ENCODE assay signal across 8 cellular contexts in genomic region chr16:3112058-3112880, GRCh38. TPM values are rescaled to one million over a fixed set of nuclear protein-coding genes. Genes with fewer than 3 reads are reported as not detected.
A peak's percentile ranks its signal among the peaks of the same experiment; 100 is the strongest.
DNase-seq lines count a peak whose midpoint lies in the region; ATAC-seq, FAIRE-seq and TF ChIP-seq lines count a peak whose summit lies in the region.

Gene ZNF205, plus strand, starts transcription at chr16:3112586. Its CDS starts 845 bp downstream, at chr16:3113431.

- H3K27me3 Mint-ChIP-seq in stimulated activated naive B cell treated with anti-CD40 and anti-IgM and Interleukin-4, amounts not matched to agents 10 μg/mL and 1 μg/mL and 100 μg/mL, for 72 hours: peaks cover 17 to 38% of the 10 kb centered on the region in 2 donors

- peak within 1 kb of the TSS; percentile 76 to 79 for H3K4me3 Mint-ChIP-seq in stimulated activated naive B cell treated with anti-CD40 and anti-IgM and Interleukin-4, amounts not matched to agents 10 μg/mL and 1 μg/mL and 100 μg/mL, for 72 hours

- no peak within 1 kb of the TSS for H3K27ac Mint-ChIP-seq in stimulated activated naive B cell treated with anti-CD40 and anti-IgM and Interleukin-4, amounts not matched to agents 10 μg/mL and 1 μg/mL and 100 μg/mL, for 72 hours

- H3K36me3 Mint-ChIP-seq in stimulated activated naive B cell treated with anti-CD40 and anti-IgM and Interleukin-4, amounts not matched to agents 10 μg/mL and 1 μg/mL and 100 μg/mL, for 72 hours: peaks cover 8% of the 10 kb centered on the region in 2 donors

- H3K9ac ChIP-seq in keratinocyte (ENCODE audit: control insufficient read depth, extremely low read depth, insufficient read depth, low read length): peak within 1 kb of the TSS; percentile 76

- H3K4me1 ChIP-seq in keratinocyte (ENCODE audit: control insufficient read depth, extremely low read depth, insufficient read depth, low read length): peaks cover 10% of the 10 kb centered on the region

- ATAC-seq in stimulated activated naive B cell treated with anti-CD40 and anti-IgM and Interleukin-4, amounts not matched to agents 10 μg/mL and 1 μg/mL and 100 μg/mL, for 72 hours (replicated peaks): no peak
- no peak for ATAC-seq in GM18858 (IDR thresholded peaks at IDR 0.05; ENCODE audit: unreplicated experiment)
- ATAC-seq in GM18498 (IDR thresholded peaks at IDR 0.05; ENCODE audit: unreplicated experiment): no peak
- ATAC-seq in GM21515 (IDR thresholded peaks at IDR 0.05; ENCODE audit: unreplicated experiment): no peak

- no peak within 1 kb of the TSS for H3K27ac ChIP-seq in keratinocyte (ENCODE audit: control insufficient read depth, insufficient read depth, low read length)

- H3K9me3 ChIP-seq in keratinocyte (ENCODE audit: control insufficient read depth, low read depth, low read length): no peaks in the 10 kb centered on the region

- TF ChIP-seq CTCF in keratinocyte (optimal IDR thresholded peaks at IDR 0.05 in 1 of 3, IDR thresholded peaks at IDR 0.05 in 1 of 3, conservative IDR thresholded peaks at IDR 0.05 in 1 of 3; ENCODE audit: extremely low read depth in 1 of 3, insufficient read depth in 2 of 3, low read length in 3 of 3): no peak

- H3K36me3 ChIP-seq in keratinocyte (ENCODE audit: control insufficient read depth in 2 of 2, extremely low read depth in 1 of 2, insufficient read depth in 2 of 2, low read length in 2 of 2): peaks cover 0 to 9% of the 10 kb centered on the region in 2 experiments

- no peaks in the 10 kb centered on the region for H3K27me3 ChIP-seq in keratinocyte (ENCODE audit: control insufficient read depth, extremely low read depth, insufficient read depth, low read length)

- DNase-seq in GM19238 (ENCODE audit: insufficient read length, low spot score): peak; percentile 52
- peak; percentile 68 to 80 for DNase-seq in NCI-H446 (lab: John Stamatoyannopoulos, UW)
- peak; percentile 91 for DNase-seq in cerebellar cortex (ENCODE audit: low spot score)
- no peak for DNase-seq in keratinocyte (ENCODE audit: low read depth, low spot score)
- DNase-seq in stimulated activated naive B cell treated with anti-CD40 and anti-IgM and Interleukin-4, amounts not matched to agents 10 μg/mL and 1 μg/mL and 100 μg/mL, for 72 hours: no peak

- H3K4me3 ChIP-seq in keratinocyte (ENCODE audit: control insufficient read depth in 2 of 3, extremely low read depth in 1 of 3, insufficient read depth in 2 of 3, low read depth in 1 of 3, low read length in 3 of 3): peak within 1 kb of the TSS; percentile 69 to 88 (median 82)

- no peaks in the 10 kb centered on the region for H3K9me1 ChIP-seq in keratinocyte (ENCODE audit: control insufficient read depth, extremely low read depth, insufficient read depth, low read length)

- H3K4me2 ChIP-seq in keratinocyte (ENCODE audit: control insufficient read depth, extremely low read depth, insufficient read depth, low read depth, low read length): peak within 1 kb of the TSS; percentile 70

- H3K9me3 Mint-ChIP-seq in stimulated activated naive B cell treated with anti-CD40 and anti-IgM and Interleukin-4, amounts not matched to agents 10 μg/mL and 1 μg/mL and 100 μg/mL, for 72 hours: no peaks in the 10 kb centered on the region

- H3K79me2 ChIP-seq in keratinocyte (ENCODE audit: control insufficient read depth, insufficient read depth, low read length): peaks cover 21% of the 10 kb centered on the region

- peaks cover 2 to 15% of the 10 kb centered on the region in 2 donors for H3K4me1 Mint-ChIP-seq in stimulated activated naive B cell treated with anti-CD40 and anti-IgM and Interleukin-4, amounts not matched to agents 10 μg/mL and 1 μg/mL and 100 μg/mL, for 72 hours

- H4K20me1 ChIP-seq in keratinocyte (ENCODE audit: control insufficient read depth, extremely low read depth, insufficient read depth, low read length): no peaks in the 10 kb centered on the region

- peak within 1 kb of the TSS; percentile 69 for H2AFZ ChIP-seq in keratinocyte (ENCODE audit: control insufficient read depth, low read length)

- dilution Hi-C loops in keratinocyte (cut with MboI; ENCODE audit: extremely low pct_ligation_motif_present, low sequenced_read_pairs): no loop called here

- FAIRE-seq in keratinocyte (lab: Jason Lieb, UNC): no peak

RNA-seq across cellular contexts. Expression of gene ZNF205, which starts in this region (rescaled TPM):
- polyA plus RNA-seq in keratinocyte: 6.0 to 8.7 TPM (median 8.1 TPM) in 3 replicates
- 5.8 TPM for polyA plus RNA-seq in keratinocyte (2011; ENCODE audit: low read depth)
- 5.4 and 14.2 TPM in 2 replicates for polyA plus RNA-seq in keratinocyte (2011; cell fraction: cytosol; rRNA removed)
- 10.3 and 13.3 TPM in 2 replicates for polyA plus RNA-seq in keratinocyte (2011; cell fraction: nucleus; rRNA removed)
- 6.9 and 10.2 TPM in 2 replicates for polyA plus RNA-seq in keratinocyte (2012; ENCODE audit: low replicate concordance)
- 2.6 to 4.1 TPM (median 4.0 TPM) in 3 replicates for polyA minus RNA-seq in keratinocyte
- 16.9 TPM for polyA minus RNA-seq in keratinocyte (2011; cell fraction: cytosol; rRNA and poly(A)+ RNA removed)
- 6.2 and 8.1 TPM in 2 replicates for polyA minus RNA-seq in keratinocyte (2011; cell fraction: nucleus; rRNA and poly(A)+ RNA removed)

Comparison
In these comparisons a context has a peak if more than half of its experiments do, and no peak if none do; other contexts are left out.
1. DNase-seq: peak in GM19238 (single experiment), NCI-H446 (2 of 2) and cerebellar cortex (single experiment); none in keratinocyte (single experiment) and stimulated activated naive B cell treated with anti-CD40 and anti-IgM and Interleukin-4, amounts not matched to agents 10 μg/mL and 1 μg/mL and 100 μg/mL, for 72 hours (single experiment).